Comparison of ENCODE assay signal across 15 cellular contexts in the genomic region with DNA sequence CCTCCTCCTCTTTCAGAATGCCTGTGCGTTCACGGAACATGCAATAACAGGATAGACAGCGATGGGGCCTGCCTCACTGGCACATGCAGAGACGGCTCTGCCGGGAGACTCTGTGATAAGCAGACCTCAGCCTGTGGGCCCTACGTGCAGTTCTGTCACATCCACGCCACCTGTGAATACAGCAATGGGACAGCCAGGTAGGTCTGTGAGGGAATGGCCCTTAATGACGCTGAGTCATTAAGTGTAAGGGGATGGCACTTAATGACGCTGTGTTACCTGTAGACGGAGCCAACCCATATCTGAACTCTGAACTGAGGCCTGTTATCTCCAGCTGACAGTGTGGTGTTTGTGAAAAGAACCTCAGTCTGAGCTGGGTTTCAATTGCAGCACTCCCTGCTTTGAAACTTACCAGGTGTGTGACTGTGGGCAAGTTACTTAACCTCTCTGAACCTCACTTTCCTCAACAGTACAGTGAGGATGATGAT.
"Had no signal": no experiment of that assay in that cellular context is flagged by ENCODE, and none has a peak within 500 bp of the region (broad histone marks: within the 10 kb centered on the region; RNA-seq: fewer than 3 reads in every experiment).

No MANE protein-coding gene starts in this region.

- H3K4me1 Mint-ChIP-seq: activated B cell treated with CpG ODN at 0.5 μM for 24 hours; activated naive CD8-positive, alpha-beta T cell treated with anti-CD3 and anti-CD28 coated beads, Interleukin-2, amount 50 U/mL, for 24 hours; stimulated activated naive CD8-positive, alpha-beta T cell treated with anti-CD3 and anti-CD28 coated beads, Interleukin-15, amount 100 ng/mL, for 72 hours; T-helper 17 cell had no signal

- DNase-seq: activated B cell treated with CpG ODN at 0.5 μM for 24 hours; activated CD4-positive, alpha-beta T cell treated with anti-CD3 and anti-CD28 coated beads for 48 hours; activated naive CD4-positive, alpha-beta T cell; activated naive CD8-positive, alpha-beta T cell treated with anti-CD3 and anti-CD28 coated beads, Interleukin-2, amount 50 U/mL, for 24 hours; aorta; erythroblast; kidney; left ventricle myocardium superior; mesenchymal stem cell; nephron progenitor cell; psoas muscle; right lobe of liver; stimulated activated naive CD8-positive, alpha-beta T cell treated with anti-CD3 and anti-CD28 coated beads, Interleukin-15, amount 100 ng/mL, for 72 hours; T-helper 17 cell had no signal

- H3K27ac Mint-ChIP-seq: activated B cell treated with CpG ODN at 0.5 μM for 24 hours; activated naive CD8-positive, alpha-beta T cell treated with anti-CD3 and anti-CD28 coated beads, Interleukin-2, amount 50 U/mL, for 24 hours; stimulated activated naive CD8-positive, alpha-beta T cell treated with anti-CD3 and anti-CD28 coated beads, Interleukin-15, amount 100 ng/mL, for 72 hours; T-helper 17 cell had no signal

- ATAC-seq: activated naive CD8-positive, alpha-beta T cell treated with anti-CD3 and anti-CD28 coated beads, Interleukin-2, amount 50 U/mL, for 24 hours; gastroesophageal sphincter; left ventricle myocardium superior; psoas muscle; stimulated activated naive CD8-positive, alpha-beta T cell treated with anti-CD3 and anti-CD28 coated beads, Interleukin-15, amount 100 ng/mL, for 72 hours; T-helper 17 cell had no signal

- H3K27me3 ChIP-seq: gastroesophageal sphincter, right lobe of liver had no signal

- H3K36me3 ChIP-seq: gastroesophageal sphincter, right lobe of liver had no signal

- H3K4me3 ChIP-seq: gastroesophageal sphincter, psoas muscle, right lobe of liver had no signal

- H3K9me3 Mint-ChIP-seq: activated B cell treated with CpG ODN at 0.5 μM for 24 hours; activated naive CD8-positive, alpha-beta T cell treated with anti-CD3 and anti-CD28 coated beads, Interleukin-2, amount 50 U/mL, for 24 hours; nephron progenitor cell; stimulated activated naive CD8-positive, alpha-beta T cell treated with anti-CD3 and anti-CD28 coated beads, Interleukin-15, amount 100 ng/mL, for 72 hours had no signal

- H3K4me1 ChIP-seq: gastroesophageal sphincter, psoas muscle had no signal

- H3K4me3 Mint-ChIP-seq: activated B cell treated with CpG ODN at 0.5 μM for 24 hours; activated naive CD8-positive, alpha-beta T cell treated with anti-CD3 and anti-CD28 coated beads, Interleukin-2, amount 50 U/mL, for 24 hours; nephron progenitor cell; stimulated activated naive CD8-positive, alpha-beta T cell treated with anti-CD3 and anti-CD28 coated beads, Interleukin-15, amount 100 ng/mL, for 72 hours; T-helper 17 cell had no signal

- H3K27me3 Mint-ChIP-seq: stimulated activated naive CD8-positive, alpha-beta T cell treated with anti-CD3 and anti-CD28 coated beads, Interleukin-15, amount 100 ng/mL, for 72 hours had no signal

- H3K27ac ChIP-seq: gastroesophageal sphincter, psoas muscle, right lobe of liver had no signal

- H3K9me3 ChIP-seq: gastroesophageal sphincter, psoas muscle, right lobe of liver had no signal
